23 cellular contexts compared by ENCODE assay signal in genomic region chr1:103348136-103348535, GRCh38.
"Had no signal": no experiment of that assay in that cellular context is flagged by ENCODE, and none has a peak within 500 bp of the region (broad histone marks: within the 10 kb centered on the region; RNA-seq: fewer than 3 reads in every experiment).

No MANE protein-coding gene starts in this region.

- ATAC-seq: activated naive CD8-positive, alpha-beta T cell treated with anti-CD3 and anti-CD28 coated beads, Interleukin-2, amount 50 U/mL, for 24 hours; activated T-cell treated with anti-CD3 and anti-CD28 coated beads, Interleukin-2, amount 50 U/mL, for 4 hours; body of pancreas; effector memory CD8-positive, alpha-beta T cell; WTC11 had no signal

- DNase-seq: activated CD4-positive, alpha-beta memory T cell treated with anti-CD3 and anti-CD28 coated beads, Interleukin-2, amount 10 ng/mL, durations not matched to agents 7 days and 5 days; activated CD4-positive, alpha-beta T cell treated with anti-CD3 and anti-CD28 coated beads for 1 hour; activated CD4-positive, alpha-beta T cell treated with anti-CD3 and anti-CD28 coated beads for 4 hours; activated CD4-positive, alpha-beta T cell treated with anti-CD3 and anti-CD28 coated beads, Interleukin-2, amount 10 ng/mL, durations not matched to agents 7 days and 5 days; activated CD4-positive, alpha-beta T cell treated with anti-CD3 and anti-CD28 coated beads, Interleukin-2, amount 50 U/mL, for 4 hours; activated effector memory CD4-positive, alpha-beta T cell treated with anti-CD3 and anti-CD28 coated beads, Interleukin-2, amount 50 U/mL, for 16 hours; activated naive CD4-positive, alpha-beta T cell treated with anti-CD3 and anti-CD28 coated beads for 36 hours; activated naive CD8-positive, alpha-beta T cell treated with anti-CD3 and anti-CD28 coated beads for 36 hours; activated naive CD8-positive, alpha-beta T cell treated with anti-CD3 and anti-CD28 coated beads, Interleukin-2, amount 50 U/mL, for 24 hours; activated T-cell treated with anti-CD3 and anti-CD28 coated beads, Interleukin-2, amount 50 U/mL, for 4 hours; adrenal gland; amygdala; aorta; body of pancreas; caudate nucleus; cortex of kidney; dermis blood vessel endothelial cell; effector CD4-positive, alpha-beta T cell; effector memory CD8-positive, alpha-beta T cell; erythroblast; head of caudate nucleus; T-helper 2 cell had no signal
